Comparison of ENCODE assay signal across 33 cellular contexts in genomic region chr6:72262254-72262653, GRCh38.
"Had no signal": no experiment of that assay in that cellular context is flagged by ENCODE, and none has a peak within 500 bp of the region (broad histone marks: within the 10 kb centered on the region; RNA-seq: fewer than 3 reads in every experiment).

No MANE protein-coding gene starts in this region.

- H3K4me3 Mint-ChIP-seq: activated CD4-positive, alpha-beta memory T cell treated with anti-CD3 and anti-CD28 coated beads, Interleukin-2, amount 10 ng/mL, durations not matched to agents 7 days and 5 days; activated CD4-positive, alpha-beta T cell treated with anti-CD3 and anti-CD28 coated beads, Interleukin-2, amount 10 ng/mL, durations not matched to agents 7 days and 5 days; activated naive CD4-positive, alpha-beta T cell treated with anti-CD3 and anti-CD28 coated beads, Interleukin-2, amount 10 ng/mL, durations not matched to agents 7 days and 5 days; activated naive CD8-positive, alpha-beta T cell treated with anti-CD3 and anti-CD28 coated beads, Interleukin-2, amount 10 ng/mL, durations not matched to agents 7 days and 5 days; activated T-cell treated with anti-CD3 and anti-CD28 coated beads, Interleukin-2, amount 50 U/mL, for 24 hours; activated T-cell treated with anti-CD3 and anti-CD28 coated beads, Interleukin-2, amount 50 U/mL, for 72 hours; brain; dendritic cell treated with granulocyte-macrophage colony-stimulating factor and Interleukin-4, amounts not matched to agents 40 ng/mL and 50 ng/mL, for 4 days; effector memory CD8-positive, alpha-beta T cell; T-helper 17 cell; T-helper 2 cell treated with Interferon-gamma antibody and Interleukin-4, amounts not matched to agents 5 μg/mL and 100 μg/mL, for 36 hours; WTC11 had no signal

- H3K27me3 ChIP-seq: ascending aorta, breast epithelium, cardiac muscle cell, esophagus squamous epithelium, gastroesophageal sphincter had no signal

- H3K27ac Mint-ChIP-seq: activated CD4-positive, alpha-beta memory T cell treated with anti-CD3 and anti-CD28 coated beads, Interleukin-2, amount 10 ng/mL, durations not matched to agents 7 days and 5 days; activated CD4-positive, alpha-beta T cell treated with anti-CD3 and anti-CD28 coated beads, Interleukin-2, amount 10 ng/mL, durations not matched to agents 7 days and 5 days; activated naive CD4-positive, alpha-beta T cell treated with anti-CD3 and anti-CD28 coated beads, Interleukin-2, amount 10 ng/mL, durations not matched to agents 7 days and 5 days; activated naive CD4-positive, alpha-beta T cell treated with anti-CD3 and anti-CD28 coated beads, Interleukin-2, amount 50 U/mL, for 72 hours; activated naive CD8-positive, alpha-beta T cell treated with anti-CD3 and anti-CD28 coated beads, Interleukin-2, amount 10 ng/mL, durations not matched to agents 7 days and 5 days; activated T-cell treated with anti-CD3 and anti-CD28 coated beads, Interleukin-2, amount 50 U/mL, for 24 hours; activated T-cell treated with anti-CD3 and anti-CD28 coated beads, Interleukin-2, amount 50 U/mL, for 72 hours; brain; dendritic cell treated with granulocyte-macrophage colony-stimulating factor and Interleukin-4, amounts not matched to agents 40 ng/mL and 50 ng/mL, for 4 days; effector memory CD8-positive, alpha-beta T cell; T-helper 17 cell; T-helper 2 cell treated with Interferon-gamma antibody and Interleukin-4, amounts not matched to agents 5 μg/mL and 100 μg/mL, for 36 hours; WTC11 had no signal

- H3K9me3 Mint-ChIP-seq: activated CD4-positive, alpha-beta memory T cell treated with anti-CD3 and anti-CD28 coated beads, Interleukin-2, amount 10 ng/mL, durations not matched to agents 7 days and 5 days; activated CD4-positive, alpha-beta T cell treated with anti-CD3 and anti-CD28 coated beads, Interleukin-2, amount 10 ng/mL, durations not matched to agents 7 days and 5 days; activated naive CD4-positive, alpha-beta T cell treated with anti-CD3 and anti-CD28 coated beads, Interleukin-2, amount 10 ng/mL, durations not matched to agents 7 days and 5 days; activated naive CD4-positive, alpha-beta T cell treated with anti-CD3 and anti-CD28 coated beads, Interleukin-2, amount 50 U/mL, for 72 hours; activated naive CD8-positive, alpha-beta T cell treated with anti-CD3 and anti-CD28 coated beads, Interleukin-2, amount 10 ng/mL, durations not matched to agents 7 days and 5 days; activated T-cell treated with anti-CD3 and anti-CD28 coated beads, Interleukin-2, amount 50 U/mL, for 24 hours; activated T-cell treated with anti-CD3 and anti-CD28 coated beads, Interleukin-2, amount 50 U/mL, for 72 hours; brain; dendritic cell treated with granulocyte-macrophage colony-stimulating factor and Interleukin-4, amounts not matched to agents 40 ng/mL and 50 ng/mL, for 4 days; effector memory CD8-positive, alpha-beta T cell; T-helper 2 cell treated with Interferon-gamma antibody and Interleukin-4, amounts not matched to agents 5 μg/mL and 100 μg/mL, for 36 hours; WTC11 had no signal

- H3K4me1 ChIP-seq: ascending aorta, breast epithelium, esophagus squamous epithelium, gastroesophageal sphincter had no signal

- H3K36me3 ChIP-seq: ascending aorta, breast epithelium, cardiac muscle cell, esophagus squamous epithelium, gastroesophageal sphincter had no signal

- H3K27ac ChIP-seq: ascending aorta, breast epithelium, cardiac muscle cell, coronary artery, epithelial cell of prostate, esophagus squamous epithelium, gastroesophageal sphincter had no signal

- H3K9me3 ChIP-seq: ascending aorta, breast epithelium, esophagus squamous epithelium, gastroesophageal sphincter had no signal

- DNase-seq: activated CD4-positive, alpha-beta memory T cell treated with anti-CD3 and anti-CD28 coated beads, Interleukin-2, amount 10 ng/mL, durations not matched to agents 7 days and 5 days; activated CD4-positive, alpha-beta T cell treated with anti-CD3 and anti-CD28 coated beads for 1 hour; activated CD4-positive, alpha-beta T cell treated with anti-CD3 and anti-CD28 coated beads for 4 hours; activated CD4-positive, alpha-beta T cell treated with anti-CD3 and anti-CD28 coated beads, Interleukin-2, amount 10 ng/mL, durations not matched to agents 7 days and 5 days; activated CD4-positive, alpha-beta T cell treated with anti-CD3 and anti-CD28 coated beads, Interleukin-2, amount 50 U/mL, for 4 hours; activated CD8-positive, alpha-beta memory T cell treated with anti-CD3 and anti-CD28 coated beads, Interleukin-2, amount 50 U/mL, for 48 hours; activated gamma-delta T cell; activated naive CD4-positive, alpha-beta T cell; activated naive CD4-positive, alpha-beta T cell treated with anti-CD3 and anti-CD28 coated beads, Interleukin-2, amount 10 ng/mL, durations not matched to agents 7 days and 5 days; activated naive CD8-positive, alpha-beta T cell treated with anti-CD3 and anti-CD28 coated beads, Interleukin-2, amount 10 ng/mL, durations not matched to agents 7 days and 5 days; activated T-cell treated with anti-CD3 and anti-CD28 coated beads for 4 hours; activated T-cell treated with anti-CD3 and anti-CD28 coated beads, Interleukin-2, amount 50 U/mL, for 24 hours; activated T-cell treated with anti-CD3 and anti-CD28 coated beads, Interleukin-2, amount 50 U/mL, for 72 hours; central memory CD4-positive, alpha-beta T cell; cerebellar nuclear complex; effector CD4-positive, alpha-beta T cell; effector memory CD8-positive, alpha-beta T cell; esophagus squamous epithelium; foreskin melanocyte; T-helper 1 cell; T-helper 17 cell; T1000 had no signal

- H3K4me1 Mint-ChIP-seq: activated CD4-positive, alpha-beta memory T cell treated with anti-CD3 and anti-CD28 coated beads, Interleukin-2, amount 10 ng/mL, durations not matched to agents 7 days and 5 days; activated CD4-positive, alpha-beta T cell treated with anti-CD3 and anti-CD28 coated beads, Interleukin-2, amount 10 ng/mL, durations not matched to agents 7 days and 5 days; activated naive CD4-positive, alpha-beta T cell treated with anti-CD3 and anti-CD28 coated beads, Interleukin-2, amount 10 ng/mL, durations not matched to agents 7 days and 5 days; activated naive CD8-positive, alpha-beta T cell treated with anti-CD3 and anti-CD28 coated beads, Interleukin-2, amount 10 ng/mL, durations not matched to agents 7 days and 5 days; brain; T-helper 17 cell had no signal

- H3K36me3 Mint-ChIP-seq: activated naive CD4-positive, alpha-beta T cell treated with anti-CD3 and anti-CD28 coated beads, Interleukin-2, amount 10 ng/mL, durations not matched to agents 7 days and 5 days; activated naive CD4-positive, alpha-beta T cell treated with anti-CD3 and anti-CD28 coated beads, Interleukin-2, amount 50 U/mL, for 72 hours; activated naive CD8-positive, alpha-beta T cell treated with anti-CD3 and anti-CD28 coated beads, Interleukin-2, amount 10 ng/mL, durations not matched to agents 7 days and 5 days; brain; WTC11 had no signal

- H3K27me3 Mint-ChIP-seq: activated CD4-positive, alpha-beta memory T cell treated with anti-CD3 and anti-CD28 coated beads, Interleukin-2, amount 10 ng/mL, durations not matched to agents 7 days and 5 days; activated CD4-positive, alpha-beta T cell treated with anti-CD3 and anti-CD28 coated beads, Interleukin-2, amount 10 ng/mL, durations not matched to agents 7 days and 5 days; activated naive CD4-positive, alpha-beta T cell treated with anti-CD3 and anti-CD28 coated beads, Interleukin-2, amount 10 ng/mL, durations not matched to agents 7 days and 5 days; activated naive CD8-positive, alpha-beta T cell treated with anti-CD3 and anti-CD28 coated beads, Interleukin-2, amount 10 ng/mL, durations not matched to agents 7 days and 5 days; activated T-cell treated with anti-CD3 and anti-CD28 coated beads, Interleukin-2, amount 50 U/mL, for 24 hours; brain; dendritic cell treated with granulocyte-macrophage colony-stimulating factor and Interleukin-4, amounts not matched to agents 40 ng/mL and 50 ng/mL, for 4 days; effector memory CD8-positive, alpha-beta T cell; T-helper 17 cell had no signal

- ATAC-seq: activated naive CD4-positive, alpha-beta T cell treated with anti-CD3 and anti-CD28 coated beads, Interleukin-2, amount 50 U/mL, for 72 hours; activated T-cell treated with anti-CD3 and anti-CD28 coated beads, Interleukin-2, amount 50 U/mL, for 72 hours; effector memory CD8-positive, alpha-beta T cell; gastroesophageal sphincter; T-helper 17 cell; WTC11 had no signal

- H3K4me3 ChIP-seq: ascending aorta, breast epithelium, cardiac muscle cell, coronary artery, esophagus squamous epithelium, gastroesophageal sphincter had no signal
